In the genomic region with DNA sequence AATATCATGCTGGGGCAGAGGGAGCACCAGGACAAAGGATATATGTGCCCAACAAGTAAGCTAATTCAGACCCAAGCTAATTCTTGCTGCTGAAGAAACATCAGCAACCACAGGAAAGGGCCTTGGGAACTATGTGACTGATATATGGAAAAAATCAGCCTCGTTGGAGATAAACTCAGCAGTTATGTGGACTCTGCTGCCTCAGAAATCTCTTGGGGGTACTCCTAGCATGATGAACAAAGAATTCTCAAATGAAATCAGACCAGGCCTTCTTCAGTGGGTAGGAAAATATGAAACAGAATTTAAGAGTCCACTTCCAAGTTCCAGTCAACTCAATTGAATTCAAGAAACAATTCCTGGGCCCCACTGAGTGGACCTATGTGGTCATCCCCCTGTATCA, we compare ENCODE assay signal across 34 cellular contexts.
"Had no signal": no experiment of that assay in that cellular context is flagged by ENCODE, and none has a peak within 500 bp of the region (broad histone marks: within the 10 kb centered on the region; RNA-seq: fewer than 3 reads in every experiment).

No MANE protein-coding gene starts in this region.

- H3K4me1 ChIP-seq: prostate gland, upper lobe of right lung had no signal

- H2AFZ ChIP-seq: neural progenitor cell had no signal

- H3K36me3 ChIP-seq: heart left ventricle, left lung, neural progenitor cell, neutrophil, ovary, prostate gland, thyroid gland, transverse colon, upper lobe of right lung, uterus had no signal

- H3K27ac Mint-ChIP-seq: immature natural killer cell; naive thymus-derived CD4-positive, alpha-beta T cell; natural killer cell treated with Interleukin-12 subunit alpha and Interleukin-12 subunit beta and Interleukin-15 and Interleukin-18, amount 100 ng/mL, for 72 hours; neural progenitor cell; stimulated activated naive B cell treated with anti-CD40 and anti-IgM and Interleukin-4, amounts not matched to agents 10 μg/mL and 1 μg/mL and 100 μg/mL, for 72 hours; stimulated activated naive CD8-positive, alpha-beta T cell treated with anti-CD3 and anti-CD28 coated beads, Interleukin-15, Interleukin-2, amounts not matched to agents 100 ng/mL and 50 ng/mL, for 24 hours had no signal

- DNase-seq: glutamatergic neuron; heart left ventricle; hypothalamus; immature natural killer cell; kidney; left colon; left lung; mesendoderm; midbrain; mucosa of descending colon; naive thymus-derived CD4-positive, alpha-beta T cell; occipital lobe; ovary; retina; right cardiac atrium; stimulated activated CD4-positive, alpha-beta T cell treated with anti-CD3 and anti-CD28 coated beads, Interleukin-12 subunit alpha, Interleukin-12 subunit beta, amount 100 ng/mL, for 4 hours; stimulated activated CD4-positive, alpha-beta T cell treated with anti-CD3 and anti-CD28 coated beads, Interleukin-15, amount 100 ng/mL, for 24 hours; stimulated activated CD4-positive, alpha-beta T cell treated with anti-CD3 and anti-CD28 coated beads, Interleukin-2, amount 100 ng/mL, for 24 hours; stimulated activated CD4-positive, alpha-beta T cell treated with anti-CD3 and anti-CD28 coated beads, Interleukin-4, amount 100 ng/mL, for 1 hour; stimulated activated naive B cell treated with anti-CD40 and anti-IgM and Interleukin-4, amounts not matched to agents 10 μg/mL and 1 μg/mL and 100 μg/mL, for 72 hours; substantia nigra; testis; thyroid gland; transverse colon; upper lobe of right lung; uterus had no signal

- H3K9ac ChIP-seq: neural progenitor cell had no signal

- H3K4me3 Mint-ChIP-seq: immature natural killer cell; naive thymus-derived CD4-positive, alpha-beta T cell; natural killer cell treated with Interleukin-12 subunit alpha and Interleukin-12 subunit beta and Interleukin-15 and Interleukin-18, amount 100 ng/mL, for 72 hours; neural progenitor cell; stimulated activated naive B cell treated with anti-CD40 and anti-IgM and Interleukin-4, amounts not matched to agents 10 μg/mL and 1 μg/mL and 100 μg/mL, for 72 hours; stimulated activated naive CD8-positive, alpha-beta T cell treated with anti-CD3 and anti-CD28 coated beads, Interleukin-15, Interleukin-2, amounts not matched to agents 100 ng/mL and 50 ng/mL, for 24 hours had no signal

- H3K4me3 ChIP-seq: heart left ventricle, left lung, lung, mucosa of descending colon, neural progenitor cell, ovary, prostate gland, skin epidermis, testis, thyroid gland, transverse colon, upper lobe of right lung, uterus had no signal

- ATAC-seq: heart left ventricle; left colon; mucosa of descending colon; naive thymus-derived CD4-positive, alpha-beta T cell; natural killer cell treated with Interleukin-12 subunit alpha and Interleukin-12 subunit beta and Interleukin-15 and Interleukin-18, amount 100 ng/mL, for 72 hours; right cardiac atrium; sciatic nerve; stimulated activated naive B cell treated with anti-CD40 and anti-IgM and Interleukin-4, amounts not matched to agents 10 μg/mL and 1 μg/mL and 100 μg/mL, for 72 hours; upper lobe of right lung had no signal

- H3K9me3 ChIP-seq: heart left ventricle, left lung, mucosa of descending colon, neutrophil, ovary, prostate gland, testis, thyroid gland, transverse colon, upper lobe of right lung, uterus had no signal

- H3K9me3 Mint-ChIP-seq: natural killer cell treated with Interleukin-12 subunit alpha and Interleukin-12 subunit beta and Interleukin-15 and Interleukin-18, amount 100 ng/mL, for 72 hours; neural progenitor cell; stimulated activated naive CD8-positive, alpha-beta T cell treated with anti-CD3 and anti-CD28 coated beads, Interleukin-15, Interleukin-2, amounts not matched to agents 100 ng/mL and 50 ng/mL, for 24 hours had no signal

- H3K36me3 Mint-ChIP-seq: immature natural killer cell; natural killer cell treated with Interleukin-12 subunit alpha and Interleukin-12 subunit beta and Interleukin-15 and Interleukin-18, amount 100 ng/mL, for 72 hours; neural progenitor cell; stimulated activated naive B cell treated with anti-CD40 and anti-IgM and Interleukin-4, amounts not matched to agents 10 μg/mL and 1 μg/mL and 100 μg/mL, for 72 hours had no signal

- H3K27ac ChIP-seq: left lung, neural progenitor cell, neutrophil, ovary, prostate gland, skin epidermis, thyroid gland, transverse colon, upper lobe of right lung, uterus had no signal

- H3K27me3 ChIP-seq: heart left ventricle, left lung, neural progenitor cell, ovary, testis, thyroid gland, transverse colon, upper lobe of right lung, uterus had no signal

- H3K4me2 ChIP-seq: neural progenitor cell had no signal

- H3K4me1 Mint-ChIP-seq: immature natural killer cell; stimulated activated naive B cell treated with anti-CD40 and anti-IgM and Interleukin-4, amounts not matched to agents 10 μg/mL and 1 μg/mL and 100 μg/mL, for 72 hours had no signal
